In genomic region chr2:175600024-175600831, GRCh38 we compare ENCODE assay signal across 15 cellular contexts.
DNase-seq lines count a peak whose midpoint lies in the region; ATAC-seq and TF ChIP-seq lines count a peak whose summit lies in the region.
"Had no signal": no experiment of that assay in that cellular context is flagged by ENCODE, and none has a peak within 500 bp of the region (broad histone marks: within the 10 kb centered on the region; RNA-seq: fewer than 3 reads in every experiment).

No MANE protein-coding gene starts in this region.

- peaks cover 43% of the 10 kb centered on the region for H3K4me1 Mint-ChIP-seq in WTC11
- H3K4me1 Mint-ChIP-seq: memory B cell had no signal

- no peak for DNase-seq in WTC11 (ENCODE audit: low spot score)
- DNase-seq in right atrium auricular region (ENCODE audit: low spot score): no peak
- peak; percentile 18 for DNase-seq in stromal cell of bone marrow (ENCODE audit: low read depth)
- DNase-seq in NOMO-1 (lab: John Stamatoyannopoulos, UW; ENCODE audit: unreplicated experiment in 2 of 2): no peak
- no peak for DNase-seq in DMS114 treated with DMSO at 0.1 percent for 48 hours (lab: John Stamatoyannopoulos, UW; ENCODE audit: unreplicated experiment)
- DNase-seq: activated CD4-positive, CD25-positive, alpha-beta regulatory T cell treated with anti-CD3 and anti-CD28 coated beads, Interleukin-2, amount 50 U/mL, for 72 hours; esophagus squamous epithelium; GF-D8; stimulated activated CD4-positive, alpha-beta T cell treated with anti-CD3 and anti-CD28 coated beads, Interleukin-15, amount 100 ng/mL, for 24 hours had no signal

- no peaks in the 10 kb centered on the region; the same call in 1 of the 2 replicates for H3K4me1 ChIP-seq in HEK293 (ENCODE audit: control insufficient read depth, insufficient read depth, low read length)
- H3K4me1 ChIP-seq in right atrium auricular region: peaks cover 0 to 17% of the 10 kb centered on the region in 2 donors
- H3K4me1 ChIP-seq: esophagus squamous epithelium had no signal

- H3K4me3 ChIP-seq in HEK293 (ENCODE audit: low read depth, low read length) (no peak overlapping the region), right atrium auricular region (no peak overlapping the region)
- H3K4me3 ChIP-seq: esophagus squamous epithelium had no signal

- peaks cover 3% of the 10 kb centered on the region; the same call in 1 of the 2 replicates for H3K36me3 Mint-ChIP-seq in WTC11
- H3K36me3 Mint-ChIP-seq: activated naive CD8-positive, alpha-beta T cell; memory B cell had no signal

- no peak overlapping the region for H3K27ac Mint-ChIP-seq in WTC11
- H3K27ac Mint-ChIP-seq: activated naive CD8-positive, alpha-beta T cell; memory B cell had no signal

- ATAC-seq in WTC11: peak; percentile 71
- no peak for ATAC-seq in HG03378 (IDR thresholded peaks at IDR 0.05; ENCODE audit: unreplicated experiment)
- no peak for ATAC-seq in HG02840 (IDR thresholded peaks at IDR 0.05; ENCODE audit: low FRiP score, unreplicated experiment)
- ATAC-seq: Panc1 had no signal

- H3K9me3 ChIP-seq in HEK293 (ENCODE audit: control insufficient read depth, insufficient read depth, low read depth, low read length) (no peaks in the 10 kb centered on the region), right atrium auricular region (no peaks in the 10 kb centered on the region)
- H3K9me3 ChIP-seq: esophagus squamous epithelium had no signal

- no peaks in the 10 kb centered on the region for H3K36me3 ChIP-seq in HEK293 (ENCODE audit: control insufficient read depth in 2 of 2, insufficient read depth in 1 of 2, low read length in 2 of 2)
- H3K36me3 ChIP-seq in right atrium auricular region: no peaks in the 10 kb centered on the region
- H3K36me3 ChIP-seq: esophagus squamous epithelium had no signal

- H3K27ac ChIP-seq in HEK293 (ENCODE audit: extremely low read depth, low read depth, low read length) (no peak overlapping the region), right atrium auricular region (peak overlapping the region; percentile 37 to 43)

- no peaks in the 10 kb centered on the region; the same call in 1 of the 2 replicates for H3K27me3 Mint-ChIP-seq in WTC11 (ENCODE audit: low read depth)

- H3K9me3 Mint-ChIP-seq in WTC11: peaks cover 14% of the 10 kb centered on the region
- H3K9me3 Mint-ChIP-seq: memory B cell had no signal

- TF ChIP-seq CTCF in HEK293 (tag by site-specific recombination; IDR thresholded peaks at IDR 0.05): no peak
- TF ChIP-seq CTCF in WTC11 (IDR thresholded peaks at IDR 0.05): no peak
- no peak for TF ChIP-seq CTCF in right atrium auricular region (IDR thresholded peaks at IDR 0.05)

- no peaks in the 10 kb centered on the region for H3K27me3 ChIP-seq in right atrium auricular region
- H3K27me3 ChIP-seq: esophagus squamous epithelium had no signal

- H3K4me3 Mint-ChIP-seq in WTC11: no peak overlapping the region
- H3K4me3 Mint-ChIP-seq: activated naive CD8-positive, alpha-beta T cell; memory B cell had no signal

- CTCF ChIA-PET in HEK293 (lab: Yijun Ruan, JAX): interaction anchor here (1.0 kb wide), 1 partner anchor 90 kb away, joined by 3 read pairs; no protein-coding TSS in a partner anchor
- CTCF ChIA-PET in WTC11 (lab: Charles Lee): no interaction called here

- POLR2A ChIA-PET in HEK293 (lab: Yijun Ruan, JAX): interaction anchor here (0.5 kb wide), 1 partner anchor 247 kb away, joined by 3 read pairs; no protein-coding TSS in a partner anchor
- POLR2A ChIA-PET in WTC11 (lab: Charles Lee): no interaction called here

TF ChIP-seq in HEK293, 187 proteins besides CTCF, POLR2A, EP300 and RAD21:
- no peak for TF ChIP-seq KLF16 (tag by site-specific recombination; IDR thresholded peaks at IDR 0.05)
- peak; percentile 79; the same call in 1 of the 2 replicates for TF ChIP-seq ZNF366 (tag by site-specific recombination; conservative IDR thresholded peaks at IDR 0.05)
- TF ChIP-seq ZIC2 (tag by site-specific recombination; IDR thresholded peaks at IDR 0.05): peak; percentile 71
TF ChIP-seq in HEK293: peak in this region for 2.

TF ChIP-seq in WTC11, 78 proteins besides CTCF, POLR2A, EP300 and RAD21:
- no peak for TF ChIP-seq MAX (CRISPR knock-in tag; IDR thresholded peaks at IDR 0.05)
- no peak for TF ChIP-seq MLX (CRISPR knock-in tag; IDR thresholded peaks at IDR 0.05)
- TF ChIP-seq FOXP1 (CRISPR knock-in tag; IDR thresholded peaks at IDR 0.05; ENCODE audit: borderline replicate concordance): no peak
- TF ChIP-seq ZNF671 (CRISPR knock-in tag; IDR thresholded peaks at IDR 0.05): no peak
- TF ChIP-seq E2F4 (CRISPR knock-in tag; IDR thresholded peaks at IDR 0.05; ENCODE audit: borderline replicate concordance, low read depth): no peak
- no peak for TF ChIP-seq PRDM15 (CRISPR knock-in tag; IDR thresholded peaks at IDR 0.05)
- no peak for TF ChIP-seq PREB (CRISPR knock-in tag; IDR thresholded peaks at IDR 0.05; ENCODE audit: borderline replicate concordance)
- TF ChIP-seq ERG (CRISPR knock-in tag; IDR thresholded peaks at IDR 0.05): no peak
